In the genomic region with DNA sequence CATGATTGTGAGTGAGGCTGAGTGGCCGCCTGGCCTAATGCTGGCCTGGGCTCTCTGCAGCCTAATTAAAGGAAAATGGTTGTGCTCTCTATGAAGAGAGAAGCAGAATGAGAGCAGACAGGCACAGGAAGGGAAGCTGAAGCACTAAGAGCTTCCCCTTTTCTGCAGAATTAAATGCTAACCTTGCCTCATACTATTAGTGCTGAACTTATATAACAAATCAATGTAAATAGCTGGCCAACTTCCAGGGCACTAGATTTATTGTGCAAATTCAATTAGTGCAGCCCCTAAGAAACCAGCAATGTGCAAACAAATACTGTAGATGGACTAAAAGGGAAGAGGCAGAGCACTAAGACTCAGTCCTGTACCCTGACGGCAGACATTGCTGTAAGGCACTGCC, we compare ENCODE assay signal across 26 cellular contexts. TPM values are rescaled to one million over a fixed set of nuclear protein-coding genes. Genes with fewer than 3 reads are reported as not detected.
A peak's percentile ranks its signal among the peaks of the same experiment; 100 is the strongest.
DNase-seq lines count a peak whose midpoint lies in the region; ATAC-seq and TF ChIP-seq lines count a peak whose summit lies in the region.
"Had no signal": no experiment of that assay in that cellular context is flagged by ENCODE, and none has a peak within 500 bp of the region (broad histone marks: within the 10 kb centered on the region; RNA-seq: fewer than 3 reads in every experiment).

No MANE protein-coding gene starts in this region.

- peaks cover 53% of the 10 kb centered on the region for H3K4me1 Mint-ChIP-seq in CD14-positive monocyte
- peaks cover 45% of the 10 kb centered on the region for H3K4me1 Mint-ChIP-seq in dendritic cell treated with granulocyte-macrophage colony-stimulating factor and Interleukin-4, amounts not matched to agents 40 ng/mL and 50 ng/mL, for 4 days (ENCODE audit: low read depth)

- H3K9me3 Mint-ChIP-seq in CD14-positive monocyte, result peaks cover 0 to 6% (median 3%) of the 10 kb centered on the region in 7 donors
- H3K9me3 Mint-ChIP-seq in dendritic cell treated with granulocyte-macrophage colony-stimulating factor and Interleukin-4, amounts not matched to agents 40 ng/mL and 50 ng/mL, for 4 days, result peaks cover 2% of the 10 kb centered on the region
- H3K9me3 Mint-ChIP-seq: activated CD4-positive, alpha-beta memory T cell treated with anti-CD3 and anti-CD28 coated beads for 36 hours; T-helper 1 cell treated with Interleukin-12 subunit alpha and Interleukin-12 subunit beta and Interleukin-4 antibody, amounts not matched to agents 30 μg/mL and 1 μg/mL, for 36 hours had no signal

- in situ Hi-C loops in KBM-7 (cut with MboI; ENCODE audit: low pct_unique_long_range_greater_than_20kb, low sequenced_read_pairs), result no loop called here

- DNase-seq in CD14-positive monocyte (ENCODE audit: low spot score) (no peak), KBM-7 (peak; percentile 38), NCI-H748 (lab: John Stamatoyannopoulos, UW; ENCODE audit: unreplicated experiment) (peak; percentile 68), omental fat pad (ENCODE audit: low spot score) (no peak), Right ventricle myocardium inferior (ENCODE audit: missing footprints) (no peak)
- DNase-seq: activated CD4-positive, alpha-beta memory T cell treated with anti-CD3 and anti-CD28 coated beads for 36 hours; activated naive CD4-positive, alpha-beta T cell; activated T-cell treated with anti-CD3 and anti-CD28 coated beads for 4 hours; amniotic stem cell; DND-41; glutamatergic neuron; H7; left cardiac atrium; mesenchymal stem cell; naive B cell; NCI-H187; posterior cingulate gyrus; SHP77; stimulated activated CD4-positive, alpha-beta T cell treated with anti-CD3 and anti-CD28 coated beads, Interleukin-2, amount 100 ng/mL, for 24 hours; stimulated activated naive CD4-positive, alpha-beta T cell treated with Interleukin-2 at 50 U/mL for 16 hours had no signal

- H3K27me3 Mint-ChIP-seq in CD14-positive monocyte (ENCODE audit: low read depth in 3 of 3), result peaks cover 0 to 2% (median 0%) of the 10 kb centered on the region in 3 donors
- no peaks in the 10 kb centered on the region for H3K27me3 Mint-ChIP-seq in dendritic cell treated with granulocyte-macrophage colony-stimulating factor and Interleukin-4, amounts not matched to agents 40 ng/mL and 50 ng/mL, for 4 days

- peak overlapping the region in 1 of 2 donors; percentile 65 for H3K4me3 Mint-ChIP-seq in CD14-positive monocyte
- no peak overlapping the region for H3K4me3 Mint-ChIP-seq in dendritic cell treated with granulocyte-macrophage colony-stimulating factor and Interleukin-4, amounts not matched to agents 40 ng/mL and 50 ng/mL, for 4 days
- H3K4me3 Mint-ChIP-seq: activated CD4-positive, alpha-beta memory T cell treated with anti-CD3 and anti-CD28 coated beads for 36 hours; T-helper 1 cell treated with Interleukin-12 subunit alpha and Interleukin-12 subunit beta and Interleukin-4 antibody, amounts not matched to agents 30 μg/mL and 1 μg/mL, for 36 hours had no signal

- H3K36me3 Mint-ChIP-seq in CD14-positive monocyte, result peaks cover 0 to 2% of the 10 kb centered on the region in 2 donors
- no peaks in the 10 kb centered on the region for H3K36me3 Mint-ChIP-seq in dendritic cell treated with granulocyte-macrophage colony-stimulating factor and Interleukin-4, amounts not matched to agents 40 ng/mL and 50 ng/mL, for 4 days (ENCODE audit: low read depth)
- H3K36me3 Mint-ChIP-seq: activated CD4-positive, alpha-beta memory T cell treated with anti-CD3 and anti-CD28 coated beads for 36 hours; naive B cell had no signal

- peak overlapping the region; percentile 37 to 91 (median 85) for H3K27ac Mint-ChIP-seq in CD14-positive monocyte
- H3K27ac Mint-ChIP-seq in dendritic cell treated with granulocyte-macrophage colony-stimulating factor and Interleukin-4, amounts not matched to agents 40 ng/mL and 50 ng/mL, for 4 days, result peak overlapping the region; percentile 67
- H3K27ac Mint-ChIP-seq: activated CD4-positive, alpha-beta memory T cell treated with anti-CD3 and anti-CD28 coated beads for 36 hours; naive B cell; T-helper 1 cell treated with Interleukin-12 subunit alpha and Interleukin-12 subunit beta and Interleukin-4 antibody, amounts not matched to agents 30 μg/mL and 1 μg/mL, for 36 hours had no signal

- no peak for ATAC-seq in GM21515 (IDR thresholded peaks at IDR 0.05; ENCODE audit: unreplicated experiment)
- ATAC-seq in omental fat pad (ENCODE audit: low FRiP score), result no peak
- ATAC-seq in HG02870 (IDR thresholded peaks at IDR 0.05; ENCODE audit: unreplicated experiment), result no peak
- no peak for ATAC-seq in Right ventricle myocardium inferior
- ATAC-seq: left cardiac atrium had no signal

- intact Hi-C loops in CD14-positive monocyte (cut with micrococcal nuclease) (loop anchor here in 1 of 2 donors (5.0 kb wide), 1 partner anchor 64 kb away; no protein-coding TSS in a partner anchor), Right ventricle myocardium inferior (cut with DNase I) (no loop called here)
- intact Hi-C loops in dendritic cell treated with granulocyte-macrophage colony-stimulating factor and Interleukin-4, amounts not matched to agents 40 ng/mL and 50 ng/mL, for 4 days (cut with micrococcal nuclease), result no loop called here

- TF ChIP-seq CTCF in CD14-positive monocyte (IDR thresholded peaks at IDR 0.05), result no peak
- TF ChIP-seq CTCF in omental fat pad (IDR thresholded peaks at IDR 0.05), result no peak

RNA-seq across cellular contexts. Expression of gene INSM1, which starts 36.1 kb away (rescaled TPM):
- polyA plus RNA-seq in CD14-positive monocyte, result not detected
- total RNA-seq in omental fat pad (not detected), Right ventricle myocardium inferior (not detected)
- total RNA-seq: cardiac muscle cell, left cardiac atrium, NCI-H460 had no signal
- polyA plus RNA-seq: cardiac muscle cell had no signal

Comparison
In these comparisons a context has a peak if more than half of its experiments do, and no peak if none do; other contexts are left out.
1. DNase-seq: peak in KBM-7 (single experiment) and NCI-H748 (single experiment); none in CD14-positive monocyte (single experiment), omental fat pad (single experiment) and Right ventricle myocardium inferior (single experiment).